15 cellular contexts compared by ENCODE assay signal in the genomic region with DNA sequence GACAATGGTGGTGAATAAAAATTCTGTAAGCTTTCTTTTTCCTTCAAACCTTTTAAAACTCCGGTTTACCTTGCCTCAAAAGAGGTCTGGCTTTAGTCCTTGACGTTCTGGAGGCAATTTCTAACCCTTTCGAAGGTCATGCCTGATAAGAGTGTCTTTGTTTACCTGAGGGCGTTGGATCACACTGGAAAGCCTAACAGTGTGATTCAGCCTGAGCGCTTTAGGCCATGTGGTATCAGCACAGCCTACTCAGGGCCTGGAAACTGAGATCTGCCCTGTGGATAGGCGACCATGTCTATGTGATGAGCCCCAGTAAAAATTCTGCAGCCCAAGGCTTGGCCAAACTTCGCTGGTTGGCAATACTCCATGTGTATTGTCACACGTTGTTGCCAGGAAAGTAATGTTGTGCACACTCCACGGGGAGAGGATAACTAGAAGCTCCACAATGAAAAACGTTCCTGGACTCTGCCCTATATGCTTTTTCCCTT. TPM values are rescaled to one million over a fixed set of nuclear protein-coding genes. Genes with fewer than 3 reads are reported as not detected.
DNase-seq lines count a peak whose midpoint lies in the region; ATAC-seq and TF ChIP-seq lines count a peak whose summit lies in the region.
"Had no signal": no experiment of that assay in that cellular context is flagged by ENCODE, and none has a peak within 500 bp of the region (broad histone marks: within the 10 kb centered on the region; RNA-seq: fewer than 3 reads in every experiment).

No MANE protein-coding gene starts in this region.

- H3K9me3 ChIP-seq in esophagus squamous epithelium = no peaks in the 10 kb centered on the region
- H3K9me3 ChIP-seq in thoracic aorta = no peaks in the 10 kb centered on the region

- TF ChIP-seq CTCF in esophagus squamous epithelium (IDR thresholded peaks at IDR 0.05) (no peak), thoracic aorta (IDR thresholded peaks at IDR 0.05) (no peak)

- no peak for TF ChIP-seq POLR2A in esophagus squamous epithelium (IDR thresholded peaks at IDR 0.05)

- no peak for ATAC-seq in thoracic aorta (ENCODE audit: insufficient number of reproducible peaks, low FRiP score, low read depth)
- ATAC-seq in HG03520 (IDR thresholded peaks at IDR 0.05; ENCODE audit: unreplicated experiment) = no peak

- intact Hi-C loops in esophagus squamous epithelium (cut with DNase I) = no loop called here
- intact Hi-C loops in activated naive CD4-positive, alpha-beta T cell treated with anti-CD3 and anti-CD28 coated beads for 36 hours (cut with micrococcal nuclease) = no loop called here

- H3K36me3 ChIP-seq in esophagus squamous epithelium (no peaks in the 10 kb centered on the region), thoracic aorta (no peaks in the 10 kb centered on the region)

- no peaks in the 10 kb centered on the region for H3K9me3 Mint-ChIP-seq in activated naive CD4-positive, alpha-beta T cell treated with anti-CD3 and anti-CD28 coated beads for 36 hours
- H3K9me3 Mint-ChIP-seq: activated CD4-positive, alpha-beta memory T cell treated with anti-CD3 and anti-CD28 coated beads, Interleukin-2, amount 10 ng/mL, durations not matched to agents 7 days and 5 days had no signal

- H3K27me3 ChIP-seq in esophagus squamous epithelium = no peaks in the 10 kb centered on the region
- no peaks in the 10 kb centered on the region for H3K27me3 ChIP-seq in thoracic aorta (replicated peaks; ENCODE audit: insufficient read depth)

- peak overlapping the region; percentile 70 to 84 (median 80) for H3K27ac ChIP-seq in esophagus squamous epithelium
- peak overlapping the region; percentile 59 to 68 for H3K27ac ChIP-seq in thoracic aorta

- H3K4me3 ChIP-seq in esophagus squamous epithelium = no peak overlapping the region
- H3K4me3 ChIP-seq in thoracic aorta = no peak overlapping the region

- H3K27ac Mint-ChIP-seq in activated naive CD4-positive, alpha-beta T cell treated with anti-CD3 and anti-CD28 coated beads for 36 hours = no peak overlapping the region
- H3K27ac Mint-ChIP-seq: activated CD4-positive, alpha-beta memory T cell treated with anti-CD3 and anti-CD28 coated beads, Interleukin-2, amount 10 ng/mL, durations not matched to agents 7 days and 5 days had no signal

- DNase-seq in NCI-H226 (peak; percentile 11), esophagus squamous epithelium (lab: John Stamatoyannopoulos, UW) (no peak), medulla oblongata (ENCODE audit: extremely low spot score) (peak; percentile 21), thoracic aorta (ENCODE audit: low spot score) (no peak), NCI-H1436 (lab: John Stamatoyannopoulos, UW) (no peak), T-helper 2 cell (no peak)
- no peak for DNase-seq in activated naive CD4-positive, alpha-beta T cell treated with anti-CD3 and anti-CD28 coated beads for 36 hours
- DNase-seq: activated CD4-positive, alpha-beta memory T cell treated with anti-CD3 and anti-CD28 coated beads, Interleukin-2, amount 10 ng/mL, durations not matched to agents 7 days and 5 days; activated naive CD4-positive, alpha-beta T cell treated with Interleukin-2 at 50 U/mL for 16 hours; GOT3; NCI-H146; NCI-H526 treated with DMSO at 0.1 percent for 48 hours; RPMI8226; stimulated activated CD8-positive, alpha-beta memory T cell treated with anti-CD3 and anti-CD28 coated beads, Interleukin-4, amount 100 ng/mL, for 48 hours had no signal

- CTCF ChIA-PET in activated naive CD4-positive, alpha-beta T cell treated with anti-CD3 and anti-CD28 coated beads for 36 hours (lab: Charles Lee) = interaction anchor here (1.1 kb wide), 1 partner anchor 11 kb away, joined by 4 read pairs; a partner anchor contains a TSS

- H3K4me3 Mint-ChIP-seq in activated naive CD4-positive, alpha-beta T cell treated with anti-CD3 and anti-CD28 coated beads for 36 hours = no peak overlapping the region
- H3K4me3 Mint-ChIP-seq: activated CD4-positive, alpha-beta memory T cell treated with anti-CD3 and anti-CD28 coated beads, Interleukin-2, amount 10 ng/mL, durations not matched to agents 7 days and 5 days had no signal

- WGBS in esophagus squamous epithelium, 2 donors = 30 to 33% methylated on average over 9 to 10 of the region's 10 CpGs

- no peaks in the 10 kb centered on the region for H3K27me3 Mint-ChIP-seq in activated naive CD4-positive, alpha-beta T cell treated with anti-CD3 and anti-CD28 coated beads for 36 hours (ENCODE audit: low read depth)
- H3K27me3 Mint-ChIP-seq: activated CD4-positive, alpha-beta memory T cell treated with anti-CD3 and anti-CD28 coated beads, Interleukin-2, amount 10 ng/mL, durations not matched to agents 7 days and 5 days had no signal

- H3K4me1 Mint-ChIP-seq in activated naive CD4-positive, alpha-beta T cell treated with anti-CD3 and anti-CD28 coated beads for 36 hours (ENCODE audit: low read depth) = peaks cover 72% of the 10 kb centered on the region

- H3K4me1 ChIP-seq in esophagus squamous epithelium (peaks cover 69 to 100% (median 84%) of the 10 kb centered on the region in 3 donors), thoracic aorta (ENCODE audit: control insufficient read depth in 1 of 2, low read depth in 2 of 2) (peaks cover 71 to 100% of the 10 kb centered on the region in 2 donors)

- H3K36me3 Mint-ChIP-seq in activated naive CD4-positive, alpha-beta T cell treated with anti-CD3 and anti-CD28 coated beads for 36 hours (ENCODE audit: low read depth) = peaks cover 20% of the 10 kb centered on the region

RNA-seq across cellular contexts. Expression of a gene that starts 10.7 kb away (rescaled TPM):
- total RNA-seq in esophagus squamous epithelium = 10 to 100 TPM; 52.5 to 65.8 (median 57.7) TPM
- 10 to 100 TPM; 69.3 to 70.9 TPM for total RNA-seq in thoracic aorta
- total RNA-seq in activated naive CD4-positive, alpha-beta T cell treated with anti-CD3 and anti-CD28 coated beads for 36 hours = 10 to 100 TPM; 43.1 to 44.9 TPM

Comparison
In these comparisons a context has a peak if more than half of its experiments do, and no peak if none do; other contexts are left out.
1. DNase-seq: peak in NCI-H226 (single experiment) and medulla oblongata (single experiment); none in esophagus squamous epithelium (single experiment), thoracic aorta (single experiment), NCI-H1436 (single experiment), T-helper 2 cell (0 of 5) and activated naive CD4-positive, alpha-beta T cell treated with anti-CD3 and anti-CD28 coated beads for 36 hours (single experiment).